ENCODE assay signal across 18 cellular contexts in genomic region chr7:115924398-115924797, GRCh38.
"Had no signal": no experiment of that assay in that cellular context is flagged by ENCODE, and none has a peak within 500 bp of the region (broad histone marks: within the 10 kb centered on the region; RNA-seq: fewer than 3 reads in every experiment).

No MANE protein-coding gene starts in this region.

- H3K27ac Mint-ChIP-seq: activated CD8-positive, alpha-beta memory T cell treated with anti-CD3 and anti-CD28 coated beads, Interleukin-2, amount 10 ng/mL, durations not matched to agents 7 days and 5 days; activated naive CD4-positive, alpha-beta T cell treated with anti-CD3 and anti-CD28 coated beads, Interleukin-2, amount 50 U/mL, for 24 hours; activated T-cell treated with anti-CD3 and anti-CD28 coated beads, Interleukin-2, amount 50 U/mL, for 24 hours; brain; natural killer cell treated with Interleukin-12 subunit alpha and Interleukin-12 subunit beta and Interleukin-15 and Interleukin-18, amount 100 ng/mL, for 72 hours; stimulated activated naive CD8-positive, alpha-beta T cell treated with anti-CD3 and anti-CD28 coated beads, Interleukin-15, Interleukin-2, amounts not matched to agents 100 ng/mL and 50 ng/mL, for 24 hours; T-helper 2 cell treated with Interferon-gamma antibody and Interleukin-4, amounts not matched to agents 5 μg/mL and 100 μg/mL, for 36 hours had no signal

- H3K9me3 Mint-ChIP-seq: activated naive CD4-positive, alpha-beta T cell treated with anti-CD3 and anti-CD28 coated beads, Interleukin-2, amount 50 U/mL, for 24 hours; activated T-cell treated with anti-CD3 and anti-CD28 coated beads, Interleukin-2, amount 50 U/mL, for 24 hours; central memory CD8-positive, alpha-beta T cell; stimulated activated naive CD8-positive, alpha-beta T cell treated with anti-CD3 and anti-CD28 coated beads, Interleukin-15, Interleukin-2, amounts not matched to agents 100 ng/mL and 50 ng/mL, for 24 hours; T-helper 2 cell treated with Interferon-gamma antibody and Interleukin-4, amounts not matched to agents 5 μg/mL and 100 μg/mL, for 36 hours had no signal

- H3K4me3 Mint-ChIP-seq: activated CD8-positive, alpha-beta memory T cell treated with anti-CD3 and anti-CD28 coated beads, Interleukin-2, amount 10 ng/mL, durations not matched to agents 7 days and 5 days; activated naive CD4-positive, alpha-beta T cell treated with anti-CD3 and anti-CD28 coated beads, Interleukin-2, amount 50 U/mL, for 24 hours; activated T-cell treated with anti-CD3 and anti-CD28 coated beads, Interleukin-2, amount 50 U/mL, for 24 hours; central memory CD8-positive, alpha-beta T cell; natural killer cell treated with Interleukin-12 subunit alpha and Interleukin-12 subunit beta and Interleukin-15 and Interleukin-18, amount 100 ng/mL, for 72 hours; stimulated activated naive CD8-positive, alpha-beta T cell treated with anti-CD3 and anti-CD28 coated beads, Interleukin-15, Interleukin-2, amounts not matched to agents 100 ng/mL and 50 ng/mL, for 24 hours; T-helper 2 cell treated with Interferon-gamma antibody and Interleukin-4, amounts not matched to agents 5 μg/mL and 100 μg/mL, for 36 hours had no signal

- H3K27me3 Mint-ChIP-seq: activated CD8-positive, alpha-beta memory T cell treated with anti-CD3 and anti-CD28 coated beads, Interleukin-2, amount 10 ng/mL, durations not matched to agents 7 days and 5 days; activated naive CD4-positive, alpha-beta T cell treated with anti-CD3 and anti-CD28 coated beads, Interleukin-2, amount 50 U/mL, for 24 hours; activated T-cell treated with anti-CD3 and anti-CD28 coated beads, Interleukin-2, amount 50 U/mL, for 24 hours; brain; central memory CD8-positive, alpha-beta T cell; natural killer cell treated with Interleukin-12 subunit alpha and Interleukin-12 subunit beta and Interleukin-15 and Interleukin-18, amount 100 ng/mL, for 72 hours; stimulated activated naive CD8-positive, alpha-beta T cell treated with anti-CD3 and anti-CD28 coated beads, Interleukin-15, Interleukin-2, amounts not matched to agents 100 ng/mL and 50 ng/mL, for 24 hours had no signal

- H3K4me1 Mint-ChIP-seq: activated CD8-positive, alpha-beta memory T cell treated with anti-CD3 and anti-CD28 coated beads, Interleukin-2, amount 10 ng/mL, durations not matched to agents 7 days and 5 days; activated naive CD4-positive, alpha-beta T cell treated with anti-CD3 and anti-CD28 coated beads, Interleukin-2, amount 50 U/mL, for 24 hours; central memory CD8-positive, alpha-beta T cell had no signal

- ATAC-seq: activated CD8-positive, alpha-beta memory T cell treated with anti-CD3 and anti-CD28 coated beads, Interleukin-2, amount 10 ng/mL, durations not matched to agents 7 days and 5 days; left colon; natural killer cell treated with Interleukin-12 subunit alpha and Interleukin-12 subunit beta and Interleukin-15 and Interleukin-18, amount 100 ng/mL, for 72 hours had no signal

- DNase-seq: activated CD4-positive, alpha-beta T cell treated with anti-CD3 and anti-CD28 coated beads, Interleukin-2, amount 50 U/mL, for 4 hours; activated CD4-positive, CD25-positive, alpha-beta regulatory T cell treated with anti-CD3 and anti-CD28 coated beads, Interleukin-2, amount 50 U/mL, for 72 hours; activated CD8-positive, alpha-beta memory T cell treated with anti-CD3 and anti-CD28 coated beads, Interleukin-2, amount 10 ng/mL, durations not matched to agents 7 days and 5 days; activated effector memory CD4-positive, alpha-beta T cell treated with Interleukin-2 at 50 U/mL for 16 hours; activated T-cell treated with anti-CD3 and anti-CD28 coated beads, Interleukin-2, amount 50 U/mL, for 24 hours; cortex of kidney; erythroblast; foreskin fibroblast; left colon; mammary epithelial cell; stimulated activated CD4-positive, alpha-beta T cell treated with anti-CD3 and anti-CD28 coated beads, Interleukin-4, amount 100 ng/mL, for 1 hour; stimulated activated CD8-positive, alpha-beta memory T cell treated with anti-CD3 and anti-CD28 coated beads, Interleukin-4, amount 100 ng/mL, for 48 hours had no signal

- H3K36me3 Mint-ChIP-seq: activated CD8-positive, alpha-beta memory T cell treated with anti-CD3 and anti-CD28 coated beads, Interleukin-2, amount 10 ng/mL, durations not matched to agents 7 days and 5 days; activated naive CD4-positive, alpha-beta T cell treated with anti-CD3 and anti-CD28 coated beads, Interleukin-2, amount 50 U/mL, for 24 hours; brain; natural killer cell treated with Interleukin-12 subunit alpha and Interleukin-12 subunit beta and Interleukin-15 and Interleukin-18, amount 100 ng/mL, for 72 hours had no signal
